Comparison of ENCODE assay signal across 2 cellular contexts in the genomic region with DNA sequence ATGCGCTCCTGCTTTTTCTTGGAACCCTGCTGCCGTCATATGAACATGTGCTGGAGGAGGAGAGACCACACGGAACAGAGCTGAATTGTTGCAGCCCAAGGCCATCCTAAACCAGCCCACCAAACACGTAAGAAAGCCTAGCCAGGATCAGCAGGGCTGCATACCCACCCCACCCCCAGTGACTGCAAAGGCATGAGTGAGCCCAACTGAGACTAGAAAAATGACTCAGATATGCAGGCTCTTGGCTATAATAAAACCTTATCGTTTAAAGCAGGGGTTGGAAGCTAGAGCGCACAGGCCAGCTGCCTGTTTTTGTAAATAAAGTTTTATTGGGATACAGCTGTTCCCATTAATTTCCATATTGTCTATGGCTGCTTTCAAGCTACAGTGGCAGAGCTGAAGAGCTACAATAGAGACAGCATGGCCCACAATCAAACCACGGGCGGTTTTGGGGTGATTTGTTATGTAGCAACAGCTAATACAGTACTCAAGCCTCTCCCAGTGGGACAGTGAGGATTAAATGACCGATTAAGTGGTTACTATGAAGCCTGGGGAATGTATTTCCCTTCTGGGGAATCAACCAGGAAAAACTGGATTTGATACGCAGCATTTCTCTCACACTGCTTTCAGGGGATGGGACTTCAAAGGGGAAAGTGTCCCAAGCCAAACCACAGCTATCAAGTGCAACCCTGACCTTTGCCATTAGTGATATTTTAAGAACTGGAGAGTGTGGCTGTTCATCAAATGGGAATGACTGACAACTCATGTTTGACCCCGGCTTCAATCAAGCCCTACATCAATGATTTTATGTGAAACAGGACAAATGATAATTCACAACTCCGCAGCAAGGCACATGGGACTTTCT.
TF ChIP-seq lines count a peak whose summit lies in the region.

No MANE protein-coding gene starts in this region.

TF ChIP-seq in HepG2, 621 proteins besides CTCF, POLR2A, EP300 and RAD21 (continued from another document and continues in another):
- TF ChIP-seq, protein P1, sequence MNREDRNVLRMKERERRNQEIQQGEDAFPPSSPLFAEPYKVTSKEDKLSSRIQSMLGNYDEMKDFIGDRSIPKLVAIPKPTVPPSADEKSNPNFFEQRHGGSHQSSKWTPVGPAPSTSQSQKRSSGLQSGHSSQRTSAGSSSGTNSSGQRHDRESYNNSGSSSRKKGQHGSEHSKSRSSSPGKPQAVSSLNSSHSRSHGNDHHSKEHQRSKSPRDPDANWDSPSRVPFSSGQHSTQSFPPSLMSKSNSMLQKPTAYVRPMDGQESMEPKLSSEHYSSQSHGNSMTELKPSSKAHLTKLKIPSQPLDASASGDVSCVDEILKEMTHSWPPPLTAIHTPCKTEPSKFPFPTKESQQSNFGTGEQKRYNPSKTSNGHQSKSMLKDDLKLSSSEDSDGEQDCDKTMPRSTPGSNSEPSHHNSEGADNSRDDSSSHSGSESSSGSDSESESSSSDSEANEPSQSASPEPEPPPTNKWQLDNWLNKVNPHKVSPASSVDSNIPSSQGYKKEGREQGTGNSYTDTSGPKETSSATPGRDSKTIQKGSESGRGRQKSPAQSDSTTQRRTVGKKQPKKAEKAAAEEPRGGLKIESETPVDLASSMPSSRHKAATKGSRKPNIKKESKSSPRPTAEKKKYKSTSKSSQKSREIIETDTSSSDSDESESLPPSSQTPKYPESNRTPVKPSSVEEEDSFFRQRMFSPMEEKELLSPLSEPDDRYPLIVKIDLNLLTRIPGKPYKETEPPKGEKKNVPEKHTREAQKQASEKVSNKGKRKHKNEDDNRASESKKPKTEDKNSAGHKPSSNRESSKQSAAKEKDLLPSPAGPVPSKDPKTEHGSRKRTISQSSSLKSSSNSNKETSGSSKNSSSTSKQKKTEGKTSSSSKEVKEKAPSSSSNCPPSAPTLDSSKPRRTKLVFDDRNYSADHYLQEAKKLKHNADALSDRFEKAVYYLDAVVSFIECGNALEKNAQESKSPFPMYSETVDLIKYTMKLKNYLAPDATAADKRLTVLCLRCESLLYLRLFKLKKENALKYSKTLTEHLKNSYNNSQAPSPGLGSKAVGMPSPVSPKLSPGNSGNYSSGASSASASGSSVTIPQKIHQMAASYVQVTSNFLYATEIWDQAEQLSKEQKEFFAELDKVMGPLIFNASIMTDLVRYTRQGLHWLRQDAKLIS (CRISPR knock-in tag; IDR thresholded peaks at IDR 0.05), result peak; percentile 58; the same call in 1 of the 2 replicates
- TF ChIP-seq, protein P2, sequence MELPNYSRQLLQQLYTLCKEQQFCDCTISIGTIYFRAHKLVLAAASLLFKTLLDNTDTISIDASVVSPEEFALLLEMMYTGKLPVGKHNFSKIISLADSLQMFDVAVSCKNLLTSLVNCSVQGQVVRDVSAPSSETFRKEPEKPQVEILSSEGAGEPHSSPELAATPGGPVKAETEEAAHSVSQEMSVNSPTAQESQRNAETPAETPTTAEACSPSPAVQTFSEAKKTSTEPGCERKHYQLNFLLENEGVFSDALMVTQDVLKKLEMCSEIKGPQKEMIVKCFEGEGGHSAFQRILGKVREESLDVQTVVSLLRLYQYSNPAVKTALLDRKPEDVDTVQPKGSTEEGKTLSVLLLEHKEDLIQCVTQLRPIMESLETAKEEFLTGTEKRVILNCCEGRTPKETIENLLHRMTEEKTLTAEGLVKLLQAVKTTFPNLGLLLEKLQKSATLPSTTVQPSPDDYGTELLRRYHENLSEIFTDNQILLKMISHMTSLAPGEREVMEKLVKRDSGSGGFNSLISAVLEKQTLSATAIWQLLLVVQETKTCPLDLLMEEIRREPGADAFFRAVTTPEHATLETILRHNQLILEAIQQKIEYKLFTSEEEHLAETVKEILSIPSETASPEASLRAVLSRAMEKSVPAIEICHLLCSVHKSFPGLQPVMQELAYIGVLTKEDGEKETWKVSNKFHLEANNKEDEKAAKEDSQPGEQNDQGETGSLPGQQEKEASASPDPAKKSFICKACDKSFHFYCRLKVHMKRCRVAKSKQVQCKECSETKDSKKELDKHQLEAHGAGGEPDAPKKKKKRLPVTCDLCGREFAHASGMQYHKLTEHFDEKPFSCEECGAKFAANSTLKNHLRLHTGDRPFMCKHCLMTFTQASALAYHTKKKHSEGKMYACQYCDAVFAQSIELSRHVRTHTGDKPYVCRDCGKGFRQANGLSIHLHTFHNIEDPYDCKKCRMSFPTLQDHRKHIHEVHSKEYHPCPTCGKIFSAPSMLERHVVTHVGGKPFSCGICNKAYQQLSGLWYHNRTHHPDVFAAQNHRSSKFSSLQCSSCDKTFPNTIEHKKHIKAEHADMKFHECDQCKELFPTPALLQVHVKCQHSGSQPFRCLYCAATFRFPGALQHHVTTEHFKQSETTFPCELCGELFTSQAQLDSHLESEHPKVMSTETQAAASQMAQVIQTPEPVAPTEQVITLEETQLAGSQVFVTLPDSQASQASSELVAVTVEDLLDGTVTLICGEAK (IDR thresholded peaks at IDR 0.05), result peak; percentile 70
- TF ChIP-seq, protein P2 (CRISPR knock-in tag; IDR thresholded peaks at IDR 0.05), result peak; percentile 98
- TF ChIP-seq, protein P3, sequence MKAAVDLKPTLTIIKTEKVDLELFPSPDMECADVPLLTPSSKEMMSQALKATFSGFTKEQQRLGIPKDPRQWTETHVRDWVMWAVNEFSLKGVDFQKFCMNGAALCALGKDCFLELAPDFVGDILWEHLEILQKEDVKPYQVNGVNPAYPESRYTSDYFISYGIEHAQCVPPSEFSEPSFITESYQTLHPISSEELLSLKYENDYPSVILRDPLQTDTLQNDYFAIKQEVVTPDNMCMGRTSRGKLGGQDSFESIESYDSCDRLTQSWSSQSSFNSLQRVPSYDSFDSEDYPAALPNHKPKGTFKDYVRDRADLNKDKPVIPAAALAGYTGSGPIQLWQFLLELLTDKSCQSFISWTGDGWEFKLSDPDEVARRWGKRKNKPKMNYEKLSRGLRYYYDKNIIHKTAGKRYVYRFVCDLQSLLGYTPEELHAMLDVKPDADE (CRISPR knock-in tag; IDR thresholded peaks at IDR 0.05), result no peak
- TF ChIP-seq TCF7 (IDR thresholded peaks at IDR 0.05; ENCODE audit: low read depth), result peak; percentile 87

TF ChIP-seq in K562, 482 proteins besides CTCF, POLR2A, EP300 and RAD21 (continued from another document and continues in another):
- TF ChIP-seq, protein P4, sequence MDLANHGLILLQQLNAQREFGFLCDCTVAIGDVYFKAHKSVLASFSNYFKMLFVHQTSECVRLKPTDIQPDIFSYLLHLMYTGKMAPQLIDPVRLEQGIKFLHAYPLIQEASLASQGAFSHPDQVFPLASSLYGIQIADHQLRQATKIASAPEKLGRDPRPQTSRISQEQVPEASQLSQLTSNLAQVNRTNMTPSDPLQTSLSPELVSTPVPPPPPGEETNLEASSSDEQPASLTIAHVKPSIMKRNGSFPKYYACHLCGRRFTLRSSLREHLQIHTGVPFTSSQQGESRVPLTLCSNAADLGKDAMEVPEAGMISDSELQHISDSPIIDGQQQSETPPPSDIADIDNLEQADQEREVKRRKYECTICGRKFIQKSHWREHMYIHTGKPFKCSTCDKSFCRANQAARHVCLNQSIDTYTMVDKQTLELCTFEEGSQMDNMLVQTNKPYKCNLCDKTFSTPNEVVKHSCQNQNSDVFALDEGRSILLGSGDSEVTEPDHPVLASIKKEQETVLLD (IDR thresholded peaks at IDR 0.05), result no peak
- TF ChIP-seq TRIM24 (IDR thresholded peaks at IDR 0.05), result peak in 1 of 2 experiments; percentile 22; a peak in 1 of 4 replicates
- no peak for TF ChIP-seq ARID2 (IDR thresholded peaks at IDR 0.05)
- no peak for TF ChIP-seq SNIP1 (IDR thresholded peaks at IDR 0.05; ENCODE audit: low read depth)
- TF ChIP-seq RBM15 (IDR thresholded peaks at IDR 0.05; ENCODE audit: insufficient read depth, low read length), result no peak
- TF ChIP-seq, protein P5, sequence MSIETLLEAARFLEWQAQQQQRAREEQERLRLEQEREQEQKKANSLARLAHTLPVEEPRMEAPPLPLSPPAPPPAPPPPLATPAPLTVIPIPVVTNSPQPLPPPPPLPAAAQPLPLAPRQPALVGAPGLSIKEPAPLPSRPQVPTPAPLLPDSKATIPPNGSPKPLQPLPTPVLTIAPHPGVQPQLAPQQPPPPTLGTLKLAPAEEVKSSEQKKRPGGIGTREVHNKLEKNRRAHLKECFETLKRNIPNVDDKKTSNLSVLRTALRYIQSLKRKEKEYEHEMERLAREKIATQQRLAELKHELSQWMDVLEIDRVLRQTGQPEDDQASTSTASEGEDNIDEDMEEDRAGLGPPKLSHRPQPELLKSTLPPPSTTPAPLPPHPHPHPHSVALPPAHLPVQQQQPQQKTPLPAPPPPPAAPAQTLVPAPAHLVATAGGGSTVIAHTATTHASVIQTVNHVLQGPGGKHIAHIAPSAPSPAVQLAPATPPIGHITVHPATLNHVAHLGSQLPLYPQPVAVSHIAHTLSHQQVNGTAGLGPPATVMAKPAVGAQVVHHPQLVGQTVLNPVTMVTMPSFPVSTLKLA (conservative IDR thresholded peaks at IDR 0.05), result no peak
- TF ChIP-seq MAFK (IDR thresholded peaks at IDR 0.05; ENCODE audit: low read length), result peak; percentile 33; the same call in 1 of the 2 replicates
- no peak for TF ChIP-seq NFE2L1 (tag; IDR thresholded peaks at IDR 0.05; ENCODE audit: borderline replicate concordance, low read depth)
- peak in 1 of 2 experiments; percentile 67; a peak in 1 of 4 replicates for TF ChIP-seq ARNT (IDR thresholded peaks at IDR 0.05)
- TF ChIP-seq TCF3 (CRISPR knock-in tag; IDR thresholded peaks at IDR 0.05), result peak; percentile 86
- TF ChIP-seq MCM2 (IDR thresholded peaks at IDR 0.05; ENCODE audit: low read depth), result no peak
- TF ChIP-seq BRCA1 (IDR thresholded peaks at IDR 0.05), result no peak
- TF ChIP-seq BRCA1 (CRISPR knock-in tag; IDR thresholded peaks at IDR 0.05), result no peak
- TF ChIP-seq YY1 (IDR thresholded peaks at IDR 0.05; ENCODE audit: borderline replicate concordance in 1 of 3, control insufficient read depth in 1 of 3, extremely low read depth in 1 of 3, insufficient read depth in 3 of 3, insufficient read length in 1 of 3, insufficient replicate concordance in 2 of 3, low read depth in 1 of 3, low read length in 2 of 3), result peak in 1 of 3 experiments; percentile 16
- TF ChIP-seq, protein P6, sequence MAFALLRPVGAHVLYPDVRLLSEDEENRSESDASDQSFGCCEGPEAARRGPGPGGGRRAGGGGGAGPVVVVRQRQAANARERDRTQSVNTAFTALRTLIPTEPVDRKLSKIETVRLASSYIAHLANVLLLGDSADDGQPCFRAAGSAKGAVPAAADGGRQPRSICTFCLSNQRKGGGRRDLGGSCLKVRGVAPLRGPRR (CRISPR knock-in tag; IDR thresholded peaks at IDR 0.05), result no peak
- TF ChIP-seq JUN (IDR thresholded peaks at IDR 0.05; ENCODE audit: borderline replicate concordance, low read depth, low read length), result peak; percentile 43; the same call in 1 of the 2 replicates
- no peak for TF ChIP-seq JUN (CRISPR knock-in tag; IDR thresholded peaks at IDR 0.05; ENCODE audit: borderline replicate concordance)
- peak; percentile 13; the same call in 1 of the 2 replicates for TF ChIP-seq MAFF (IDR thresholded peaks at IDR 0.05; ENCODE audit: low read length)
- TF ChIP-seq XRCC5 (IDR thresholded peaks at IDR 0.05; ENCODE audit: low read depth, low read length), result 0 out of 2 replicates have a peak, but pooled peaks have one; percentile 37
- TF ChIP-seq PML (IDR thresholded peaks at IDR 0.05; ENCODE audit: low read length), result peak; percentile 39; the same call in 1 of the 2 replicates
- TF ChIP-seq FOXK2 (conservative IDR thresholded peaks at IDR 0.05 in 1 of 2, IDR thresholded peaks at IDR 0.05 in 1 of 2; ENCODE audit: low read depth in 2 of 2), result peak in 1 of 2 experiments; percentile 41; a peak in 1 of 4 replicates
- TF ChIP-seq ATF1 (CRISPR knock-in tag; IDR thresholded peaks at IDR 0.05), result no peak
- no peak for TF ChIP-seq ATF1 (tag; IDR thresholded peaks at IDR 0.05)
- TF ChIP-seq LCOR (CRISPR knock-in tag; IDR thresholded peaks at IDR 0.05), result no peak
- TF ChIP-seq JUNB (CRISPR knock-in tag; conservative IDR thresholded peaks at IDR 0.05), result no peak
- TF ChIP-seq FOSL1 (tag; conservative IDR thresholded peaks at IDR 0.05), result peak; percentile 89
- no peak for TF ChIP-seq ZNF23 (CRISPR knock-in tag; IDR thresholded peaks at IDR 0.05)
- peak; percentile 50; the same call in 1 of the 2 replicates for TF ChIP-seq BHLHE40 (IDR thresholded peaks at IDR 0.05; ENCODE audit: low read length)
- TF ChIP-seq SRSF1 (IDR thresholded peaks at IDR 0.05; ENCODE audit: low read depth, low read length), result no peak
- TF ChIP-seq, protein P7, sequence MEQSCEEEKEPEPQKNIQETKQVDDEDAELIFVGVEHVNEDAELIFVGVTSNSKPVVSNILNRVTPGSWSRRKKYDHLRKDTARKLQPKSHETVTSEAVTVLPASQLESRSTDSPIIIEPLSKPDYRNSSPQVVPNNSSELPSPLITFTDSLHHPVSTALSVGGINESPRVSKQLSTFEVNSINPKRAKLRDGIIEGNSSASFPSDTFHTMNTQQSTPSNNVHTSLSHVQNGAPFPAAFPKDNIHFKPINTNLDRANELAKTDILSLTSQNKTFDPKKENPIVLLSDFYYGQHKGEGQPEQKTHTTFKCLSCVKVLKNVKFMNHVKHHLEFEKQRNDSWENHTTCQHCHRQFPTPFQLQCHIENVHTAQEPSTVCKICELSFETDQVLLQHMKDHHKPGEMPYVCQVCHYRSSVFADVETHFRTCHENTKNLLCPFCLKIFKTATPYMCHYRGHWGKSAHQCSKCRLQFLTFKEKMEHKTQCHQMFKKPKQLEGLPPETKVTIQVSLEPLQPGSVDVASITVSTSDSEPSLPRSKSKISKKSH (CRISPR knock-in tag; IDR thresholded peaks at IDR 0.05), result no peak
- TF ChIP-seq RBBP5 (IDR thresholded peaks at IDR 0.05; ENCODE audit: borderline replicate concordance, insufficient read depth, low read length, poor library complexity, severe bottlenecking), result no peak
- no peak for TF ChIP-seq ZNF253 (CRISPR knock-in tag; conservative IDR thresholded peaks at IDR 0.05)
- 0 out of 2 replicates have a peak, but pooled peaks have one; percentile 24 for TF ChIP-seq CREM (IDR thresholded peaks at IDR 0.05; ENCODE audit: low read depth)
- peak; percentile 50; the same call in 1 of the 2 replicates for TF ChIP-seq ZNF384 (IDR thresholded peaks at IDR 0.05; ENCODE audit: low read depth, low read length)
